In the genomic region with DNA sequence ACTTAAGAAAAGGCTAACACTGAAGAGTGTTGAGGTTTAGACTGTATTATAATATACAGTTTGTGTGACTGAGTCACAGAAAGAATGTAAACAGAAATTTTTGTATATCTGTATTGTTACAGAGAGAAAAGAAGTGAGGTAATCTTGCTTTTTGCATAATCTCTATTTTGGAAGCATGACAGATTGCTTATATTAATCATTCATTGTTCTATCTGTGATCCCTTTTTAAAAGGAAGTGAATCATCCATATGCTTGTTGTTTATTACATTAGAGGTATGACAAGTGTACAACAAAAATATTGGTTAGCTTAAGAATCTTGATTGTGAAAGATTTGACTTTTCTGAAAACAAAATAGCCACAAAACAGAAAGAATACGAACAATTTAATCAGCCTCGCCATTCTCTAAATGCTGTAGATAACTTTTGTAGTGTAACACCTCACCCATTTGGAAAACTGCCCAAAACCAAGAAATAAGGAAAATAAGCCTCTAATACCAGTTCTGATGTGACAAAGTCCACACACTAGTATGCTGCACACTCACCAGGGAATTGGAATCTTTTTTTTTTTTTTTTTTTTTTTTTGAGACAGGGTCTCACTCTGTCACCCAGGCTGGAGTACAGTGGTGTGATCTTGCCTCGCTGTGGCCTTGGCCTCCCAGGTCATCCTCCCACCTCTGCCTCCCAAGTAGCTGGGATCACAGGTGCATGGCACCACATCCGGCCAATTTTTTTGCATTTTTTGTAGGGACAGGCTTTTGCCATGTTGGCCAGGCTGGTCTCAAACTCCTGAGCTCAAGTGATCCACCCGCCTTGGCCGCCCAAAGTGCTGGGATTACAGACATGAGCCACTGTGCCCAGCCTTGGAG, we compare ENCODE assay signal across 12 cellular contexts.
A peak's percentile ranks its signal among the peaks of the same experiment; 100 is the strongest.
DNase-seq lines count a peak whose midpoint lies in the region; ATAC-seq, FAIRE-seq and TF ChIP-seq lines count a peak whose summit lies in the region.
"Had no signal": no experiment of that assay in that cellular context is flagged by ENCODE, and none has a peak within 500 bp of the region (broad histone marks: within the 10 kb centered on the region; RNA-seq: fewer than 3 reads in every experiment).

No MANE protein-coding gene starts in this region.

- no peak for ATAC-seq in HG02759 (IDR thresholded peaks at IDR 0.05; ENCODE audit: unreplicated experiment)
- ATAC-seq: activated T-cell treated with anti-CD3 and anti-CD28 coated beads, Interleukin-2, amount 50 U/mL, for 72 hours had no signal

- CTCF ChIA-PET in RWPE1 (lab: Yijun Ruan, JAX) = interaction anchor here (1.4 kb wide), 1 partner anchor 24 kb away, joined by 3 read pairs; no protein-coding TSS in a partner anchor

- TF ChIP-seq POLR2A in sigmoid colon (IDR thresholded peaks at IDR 0.05) = no peak
- no peak for TF ChIP-seq POLR2A in GM12892 (IDR thresholded peaks at IDR 0.05; ENCODE audit: low read depth, low read length)

- intact Hi-C loops in sigmoid colon (cut with DNase I) = no loop called here

- peaks cover 0 to 17% (median 7%) of the 10 kb centered on the region in 4 donors for H3K4me1 ChIP-seq in sigmoid colon

- no peaks in the 10 kb centered on the region for H3K27me3 ChIP-seq in sigmoid colon
- H3K27me3 ChIP-seq: heart right ventricle had no signal

- no peak for FAIRE-seq in GM12892 (lab: Jason Lieb, UNC)

- no peak overlapping the region for H3K27ac ChIP-seq in RWPE1
- H3K27ac ChIP-seq in sigmoid colon = no peak overlapping the region

- POLR2A ChIA-PET in RWPE1 (lab: Yijun Ruan, JAX; ENCODE audit: low non-redundant PET) = interaction anchor here (0.7 kb wide), 1 partner anchor 142 kb away, joined by 3 read pairs; no protein-coding TSS in a partner anchor

- TF ChIP-seq CTCF in RWPE1 (conservative IDR thresholded peaks at IDR 0.05; ENCODE audit: low read depth) = no peak
- no peak for TF ChIP-seq CTCF in sigmoid colon (IDR thresholded peaks at IDR 0.05)

- H3K4me3 ChIP-seq in sigmoid colon = no peak overlapping the region
- H3K4me3 ChIP-seq: heart right ventricle, skin epidermis had no signal

- DNase-seq in GM04503 (ENCODE audit: low read depth) = peak; percentile 65
- peak; percentile 71 for DNase-seq in RWPE1 (ENCODE audit: low spot score)
- DNase-seq in fibroblast of gingiva (ENCODE audit: low read depth) = peak; percentile 88
- DNase-seq in renal cortical epithelial cell (ENCODE audit: low read depth) = peak; percentile 82
- no peak for DNase-seq in sigmoid colon
- no peak for DNase-seq in GM12892 (ENCODE audit: insufficient read length)
- no peak for DNase-seq in NCI-H187 treated with DMSO at 0.1 percent for 48 hours (lab: John Stamatoyannopoulos, UW)
- DNase-seq: activated B cell treated with CpG ODN at 0.5 μM for 24 hours; activated T-cell treated with anti-CD3 and anti-CD28 coated beads, Interleukin-2, amount 50 U/mL, for 72 hours; heart right ventricle had no signal

- TF ChIP-seq EP300 in sigmoid colon (IDR thresholded peaks at IDR 0.05) = no peak

- H3K36me3 ChIP-seq in sigmoid colon = peaks cover 0 to 26% (median 3%) of the 10 kb centered on the region in 4 donors

- no peaks in the 10 kb centered on the region for H3K9me3 ChIP-seq in sigmoid colon
- H3K9me3 ChIP-seq: heart right ventricle had no signal

- 88 to 93% methylated on average over 6 of the region's 6 CpGs for WGBS in sigmoid colon, 2 donors

Comparison
In these comparisons a context has a peak if more than half of its experiments do, and no peak if none do; other contexts are left out.
1. DNase-seq: peak in GM04503 (single experiment), RWPE1 (single experiment), fibroblast of gingiva (single experiment) and renal cortical epithelial cell (single experiment); none in sigmoid colon (single experiment), GM12892 (single experiment) and NCI-H187 treated with DMSO at 0.1 percent for 48 hours (single experiment).